Comparison of ENCODE assay signal across 11 cellular contexts in genomic region chr15:57060799-57061198, GRCh38.
DNase-seq lines count a peak whose midpoint lies in the region; ATAC-seq, FAIRE-seq and TF ChIP-seq lines count a peak whose summit lies in the region.
"Had no signal": no experiment of that assay in that cellular context is flagged by ENCODE, and none has a peak within 500 bp of the region (broad histone marks: within the 10 kb centered on the region; RNA-seq: fewer than 3 reads in every experiment).

No MANE protein-coding gene starts in this region.

- H3K27me3 ChIP-seq in skeletal muscle satellite cell (ENCODE audit: control insufficient read depth, insufficient read depth, low read length) = no peaks in the 10 kb centered on the region
- H3K27me3 ChIP-seq: upper lobe of right lung had no signal

- H3K4me3 ChIP-seq in skeletal muscle satellite cell (ENCODE audit: low read length) = peak overlapping the region; percentile 20
- H3K4me3 ChIP-seq: GM23338, upper lobe of right lung had no signal

- H3K4me2 ChIP-seq in skeletal muscle satellite cell (ENCODE audit: low read length) = peak overlapping the region; percentile 63
- H3K4me2 ChIP-seq: GM23338 had no signal

- peaks cover 60% of the 10 kb centered on the region for H3K4me1 ChIP-seq in skeletal muscle satellite cell (ENCODE audit: control insufficient read depth, insufficient read depth, low read length)

- H3K9ac ChIP-seq in skeletal muscle satellite cell (ENCODE audit: low read depth, low read length) = peak overlapping the region; percentile 58

- H3K9me3 ChIP-seq in skeletal muscle satellite cell (replicated peaks; ENCODE audit: low read length) = no peaks in the 10 kb centered on the region
- H3K9me3 ChIP-seq: upper lobe of right lung had no signal

- H3K36me3 ChIP-seq in skeletal muscle satellite cell (ENCODE audit: insufficient read depth, low read length) = no peaks in the 10 kb centered on the region
- H3K36me3 ChIP-seq: upper lobe of right lung had no signal

- peak; percentile 87 for FAIRE-seq in H54 (lab: Jason Lieb, UNC)

- DNase-seq in H54 (ENCODE audit: insufficient read length, low spot score) (peak; percentile 10), fibroblast of peridontal ligament (ENCODE audit: extremely low read depth) (peak; percentile 61), DMS79 treated with DMSO at 0.1 percent for 48 hours (lab: John Stamatoyannopoulos, UW) (no peak), NCI-H128 (lab: John Stamatoyannopoulos, UW; ENCODE audit: unreplicated experiment) (no peak)
- DNase-seq: cerebellar nuclear complex, NCI-H82, upper lobe of right lung had no signal

- ATAC-seq in SK-N-SH treated with all-trans-retinoic acid at 6 μM for 48 hours (peak; percentile 85), HG03521 (IDR thresholded peaks at IDR 0.05; ENCODE audit: unreplicated experiment) (no peak)
- ATAC-seq: GM23338, upper lobe of right lung had no signal

- TF ChIP-seq POLR2A in H54 (IDR thresholded peaks at IDR 0.05; ENCODE audit: low read depth, low read length) = no peak

TF ChIP-seq in SK-N-SH treated with all-trans-retinoic acid at 6 μM for 48 hours, 23 proteins besides CTCF, POLR2A, EP300 and RAD21:
- TF ChIP-seq ZC3H10 (CRISPR knock-in tag; IDR thresholded peaks at IDR 0.05) (no peak), PPARA (CRISPR knock-in tag; IDR thresholded peaks at IDR 0.05; ENCODE audit: borderline replicate concordance) (no peak), CREB5 (CRISPR knock-in tag; IDR thresholded peaks at IDR 0.05; ENCODE audit: low read depth) (peak; percentile 87), ISL1 (CRISPR knock-in tag; IDR thresholded peaks at IDR 0.05) (peak; percentile 88)

Comparison
In these comparisons a context has a peak if more than half of its experiments do, and no peak if none do; other contexts are left out.
1. DNase-seq: peak in H54 (single experiment) and fibroblast of peridontal ligament (single experiment); none in DMS79 treated with DMSO at 0.1 percent for 48 hours (single experiment) and NCI-H128 (single experiment).